ENCODE assay signal across 7 cellular contexts in the genomic region with DNA sequence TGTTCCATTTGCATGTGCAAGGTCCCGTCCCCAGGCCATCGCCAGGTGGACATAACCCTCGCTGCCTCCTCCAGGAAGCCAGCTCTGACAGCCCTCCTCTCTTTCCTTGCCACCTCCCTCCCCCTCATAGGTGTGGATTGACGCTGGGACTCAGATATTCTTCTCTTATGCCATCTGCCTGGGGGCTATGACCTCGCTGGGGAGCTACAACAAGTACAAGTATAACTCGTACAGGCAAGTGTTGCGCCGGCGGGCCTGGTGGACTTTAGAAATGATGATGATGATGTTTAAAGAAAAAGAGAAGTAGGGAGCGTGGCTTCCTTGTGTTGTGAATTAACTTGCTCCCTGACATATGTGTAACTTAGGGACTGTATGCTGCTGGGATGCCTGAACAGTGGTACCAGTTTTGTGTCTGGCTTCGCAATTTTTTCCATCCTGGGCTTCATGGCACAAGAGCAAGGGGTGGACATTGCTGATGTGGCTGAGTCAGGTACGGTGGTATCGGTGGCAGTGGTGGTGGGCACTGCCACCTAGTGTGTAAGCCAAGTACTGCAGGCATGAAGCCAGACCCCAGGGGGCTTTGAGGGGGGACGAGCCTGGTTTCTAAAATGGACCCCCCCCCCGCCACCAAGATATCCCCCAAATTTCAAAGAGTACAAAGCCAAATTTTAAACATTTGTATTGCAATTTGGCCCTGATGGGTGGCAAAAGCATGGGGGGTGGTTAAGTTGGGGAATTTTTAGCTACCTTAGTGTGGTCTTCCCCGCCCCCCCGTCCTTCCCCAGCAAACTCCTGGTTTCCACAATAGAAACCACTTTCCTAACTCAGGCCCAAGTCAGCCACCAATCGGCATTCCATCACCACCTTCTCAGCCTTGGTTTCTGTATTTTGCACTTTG.
DNase-seq lines count a peak whose midpoint lies in the region; ATAC-seq, FAIRE-seq and TF ChIP-seq lines count a peak whose summit lies in the region.

No MANE protein-coding gene starts in this region.

- no peaks in the 10 kb centered on the region for H4K20me1 ChIP-seq in fibroblast of lung (ENCODE audit: control insufficient read depth, extremely low read depth, insufficient read depth, low read length)

- H2AFZ ChIP-seq in fibroblast of lung (ENCODE audit: low read length), result no peak overlapping the region

- no peak overlapping the region for H3K4me2 ChIP-seq in fibroblast of lung (ENCODE audit: extremely low read depth, insufficient read depth, low read length)

- DNase-seq in GM12892 (ENCODE audit: insufficient read length) (peak; percentile 78), NCI-H2227 treated with DMSO at 0.1 percent for 48 hours (lab: John Stamatoyannopoulos, UW) (peak; percentile 18), fibroblast of lung (ENCODE audit: low read depth in 2 of 2) (peak; percentile 32 to 37), nucleus accumbens (lab: John Stamatoyannopoulos, UW) (peak in 34 of 56 donors; percentile 3 to 51 (median 22)), GOT3 (lab: John Stamatoyannopoulos, UW) (no peak)
- peak; percentile 50 to 51 for DNase-seq in activated T-cell treated with anti-CD3 and anti-CD28 coated beads, Interleukin-2, amount 50 U/mL, for 48 hours

- H3K36me3 ChIP-seq in fibroblast of lung (ENCODE audit: control insufficient read depth, insufficient read depth, low read length), result peaks cover 2% of the 10 kb centered on the region

- peaks cover 10% of the 10 kb centered on the region for H3K4me1 ChIP-seq in fibroblast of lung (ENCODE audit: control insufficient read depth, extremely low read depth, insufficient read depth, low read length)

- no peak overlapping the region for H3K9ac ChIP-seq in fibroblast of lung (ENCODE audit: insufficient read depth, low read length)

- TF ChIP-seq POLR2A in GM12892 (IDR thresholded peaks at IDR 0.05; ENCODE audit: low read depth, low read length), result no peak

- no peaks in the 10 kb centered on the region for H3K27me3 ChIP-seq in fibroblast of lung (ENCODE audit: control insufficient read depth, insufficient read depth, low read length)

- no peak overlapping the region for H3K4me3 ChIP-seq in fibroblast of lung (replicated peaks in 1 of 4; ENCODE audit: control extremely low read depth in 1 of 4, insufficient read depth in 1 of 4, low read depth in 3 of 4, low read length in 4 of 4)

- peak; percentile 82 to 83 for TF ChIP-seq CTCF in fibroblast of lung (conservative IDR thresholded peaks at IDR 0.05 in 1 of 2, IDR thresholded peaks at IDR 0.05 in 1 of 2; ENCODE audit: low read depth in 1 of 2, low read length in 2 of 2)

- H3K27ac ChIP-seq in fibroblast of lung (ENCODE audit: insufficient read depth, low read length), result no peak overlapping the region

- FAIRE-seq in GM12892 (lab: Jason Lieb, UNC), result peak; percentile 90

- no peak for ATAC-seq in GM19351 (IDR thresholded peaks at IDR 0.05; ENCODE audit: unreplicated experiment)

- H3K79me2 ChIP-seq in fibroblast of lung (ENCODE audit: control insufficient read depth, insufficient read depth, low read length), result no peaks in the 10 kb centered on the region

- no peaks in the 10 kb centered on the region for H3K9me3 ChIP-seq in fibroblast of lung (ENCODE audit: control insufficient read depth, insufficient read depth, low read depth, low read length)
